Comparison of ENCODE assay signal across 9 cellular contexts in the genomic region with DNA sequence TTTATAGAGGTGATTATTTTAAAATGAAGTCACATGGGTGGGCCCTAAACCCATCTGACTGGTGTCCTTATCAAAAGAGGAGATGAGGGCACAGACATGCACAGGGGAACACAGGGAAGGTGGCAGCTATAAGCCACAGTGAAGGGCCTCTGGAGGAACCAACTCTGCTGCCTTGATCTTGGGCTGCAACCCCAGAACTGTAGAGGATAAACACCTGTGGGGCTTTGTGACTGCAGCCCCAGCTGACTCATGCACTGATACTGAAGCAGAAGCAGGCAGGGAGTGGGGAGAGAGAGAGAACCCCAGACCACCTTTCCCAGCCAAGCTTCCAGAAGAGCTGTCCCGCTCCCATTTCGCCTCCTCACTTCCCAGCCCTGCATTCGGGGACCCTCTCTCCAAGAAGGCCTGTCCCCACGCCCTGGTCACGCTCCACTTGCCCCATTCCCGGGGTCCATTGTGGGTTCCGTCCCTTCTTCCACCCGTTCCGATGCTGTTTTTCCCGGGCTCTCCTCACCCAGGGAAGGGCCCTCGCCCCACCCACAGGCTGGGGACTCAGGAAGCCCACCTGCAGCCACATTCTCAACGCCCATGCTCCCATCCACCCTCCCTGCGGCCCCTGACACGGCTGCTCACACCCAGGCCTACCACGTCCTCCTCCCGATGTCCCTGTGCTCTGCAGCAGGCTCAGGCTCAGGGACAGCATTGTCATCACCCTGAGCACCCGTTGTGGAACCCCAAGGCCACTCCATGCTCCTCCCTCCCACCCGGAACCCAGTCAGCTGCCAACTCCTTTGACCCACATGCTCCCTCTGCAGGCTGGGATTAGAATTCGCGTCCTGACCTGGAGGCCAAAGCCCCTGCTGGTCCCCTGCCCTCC.
DNase-seq lines count a peak whose midpoint lies in the region; ATAC-seq and TF ChIP-seq lines count a peak whose summit lies in the region.
"Had no signal": no experiment of that assay in that cellular context is flagged by ENCODE, and none has a peak within 500 bp of the region (broad histone marks: within the 10 kb centered on the region; RNA-seq: fewer than 3 reads in every experiment).

No MANE protein-coding gene starts in this region.

- 0 out of 2 replicates have a peak, but pooled peaks cover 3% of the 10 kb centered on the region for H4K20me1 ChIP-seq in Karpas-422 (ENCODE audit: insufficient read depth, low read depth, low read length)

- TF ChIP-seq POLR2A in adrenal gland (IDR thresholded peaks at IDR 0.05) = no peak
- TF ChIP-seq POLR2A in lower leg skin (IDR thresholded peaks at IDR 0.05) = no peak

- intact Hi-C loops in adrenal gland (cut with DNase I) (no loop called here), left lung (cut with DNase I) (no loop called here), CD14-positive monocyte (cut with micrococcal nuclease) (no loop called here), lower leg skin (cut with DNase I; ENCODE audit: low total_unique reads) (no loop called here)

- H3K27ac ChIP-seq in Karpas-422 (ENCODE audit: low read length) (no peak overlapping the region), adrenal gland (no peak overlapping the region), left lung (no peak overlapping the region)

- no peaks in the 10 kb centered on the region for H3K36me3 ChIP-seq in Karpas-422 (ENCODE audit: insufficient read depth, low read length)
- no peaks in the 10 kb centered on the region for H3K36me3 ChIP-seq in adrenal gland (replicated peaks in 1 of 2)
- no peaks in the 10 kb centered on the region for H3K36me3 ChIP-seq in left lung

- H3K27ac Mint-ChIP-seq in CD14-positive monocyte = peak overlapping the region in 1 of 7 donors; percentile 9
- H3K27ac Mint-ChIP-seq: activated naive CD4-positive, alpha-beta T cell treated with anti-CD3 and anti-CD28 coated beads, Interleukin-2, amount 50 U/mL, for 72 hours had no signal

- no peak overlapping the region for H3K4me3 ChIP-seq in Karpas-422 (ENCODE audit: low read length)
- no peak overlapping the region for H3K4me3 ChIP-seq in adrenal gland
- H3K4me3 ChIP-seq in left lung = no peak overlapping the region
- H3K4me3 ChIP-seq in lower leg skin (ENCODE audit: low read depth, poor library complexity, severe bottlenecking) = no peak overlapping the region

- H3K4me1 ChIP-seq in Karpas-422 (ENCODE audit: low read length) = no peaks in the 10 kb centered on the region
- H3K4me1 ChIP-seq in adrenal gland (replicated peaks in 1 of 2) = no peaks in the 10 kb centered on the region
- H3K4me1 ChIP-seq in left lung = no peaks in the 10 kb centered on the region

- WGBS in adrenal gland, 4 donors = 59 to 78% (median 62%) methylated on average over 16 to 20 of the region's 20 CpGs
- 72 to 80% methylated on average over 20 of the region's 20 CpGs for WGBS in lower leg skin, 2 donors

- H3K27me3 ChIP-seq in Karpas-422 (ENCODE audit: low read length) (no peaks in the 10 kb centered on the region), adrenal gland (no peaks in the 10 kb centered on the region), left lung (peaks cover 0 to 5% of the 10 kb centered on the region in 2 donors)

- peak; percentile 39 to 71 (median 58) for TF ChIP-seq CTCF in adrenal gland (IDR thresholded peaks at IDR 0.05)
- peak; percentile 26 to 34 for TF ChIP-seq CTCF in left lung (IDR thresholded peaks at IDR 0.05)
- no peak for TF ChIP-seq CTCF in CD14-positive monocyte (IDR thresholded peaks at IDR 0.05)
- no peak for TF ChIP-seq CTCF in lower leg skin (IDR thresholded peaks at IDR 0.05)

- H3K4me1 Mint-ChIP-seq in CD14-positive monocyte = no peaks in the 10 kb centered on the region

- H3K9me3 ChIP-seq in Karpas-422 (ENCODE audit: low read length) (no peaks in the 10 kb centered on the region), adrenal gland (replicated peaks in 1 of 3) (no peaks in the 10 kb centered on the region), left lung (no peaks in the 10 kb centered on the region)

- DNase-seq in NCI-H748 (lab: John Stamatoyannopoulos, UW; ENCODE audit: unreplicated experiment) (peak; percentile 42), NCI-H748 treated with DMSO at 0.1 percent for 48 hours (lab: John Stamatoyannopoulos, UW) (no peak), Karpas-422 (peak; percentile 79), adrenal gland (peak; percentile 79 to 90 (median 89)), left lung (no peak), CD14-positive monocyte (ENCODE audit: low spot score) (no peak), middle frontal gyrus (ENCODE audit: extremely low spot score, low spot score) (no peak), lower leg skin (ENCODE audit: low spot score in 2 of 2) (no peak)

- no peaks in the 10 kb centered on the region for H3K9me2 ChIP-seq in Karpas-422 (replicated peaks; ENCODE audit: insufficient read depth, low read length)

- H3K9me3 Mint-ChIP-seq in CD14-positive monocyte = no peaks in the 10 kb centered on the region
- H3K9me3 Mint-ChIP-seq: activated naive CD4-positive, alpha-beta T cell treated with anti-CD3 and anti-CD28 coated beads, Interleukin-2, amount 50 U/mL, for 72 hours had no signal

- H3K36me3 Mint-ChIP-seq in CD14-positive monocyte = no peaks in the 10 kb centered on the region
- H3K36me3 Mint-ChIP-seq: activated naive CD4-positive, alpha-beta T cell treated with anti-CD3 and anti-CD28 coated beads, Interleukin-2, amount 50 U/mL, for 72 hours had no signal

- ATAC-seq in left lung = peak; percentile 80
- ATAC-seq: activated naive CD4-positive, alpha-beta T cell treated with anti-CD3 and anti-CD28 coated beads, Interleukin-2, amount 50 U/mL, for 72 hours had no signal

- no peak overlapping the region for H3K4me3 Mint-ChIP-seq in CD14-positive monocyte

- no peak overlapping the region for H3K9ac ChIP-seq in Karpas-422 (ENCODE audit: low read length)

- no peak overlapping the region for H3K4me2 ChIP-seq in Karpas-422 (ENCODE audit: low read depth, low read length, poor library complexity, severe bottlenecking)

- no peak overlapping the region for H2AFZ ChIP-seq in Karpas-422 (ENCODE audit: low read length)

- H3K79me2 ChIP-seq in Karpas-422 (ENCODE audit: low read length) = no peaks in the 10 kb centered on the region

- H3K27me3 Mint-ChIP-seq in CD14-positive monocyte (ENCODE audit: low read depth in 3 of 3) = peaks cover 5 to 10% (median 7%) of the 10 kb centered on the region in 3 donors

Comparison
In these comparisons a context has a peak if more than half of its experiments do, and no peak if none do; other contexts are left out.
1. DNase-seq: peak in NCI-H748 (single experiment), Karpas-422 (single experiment) and adrenal gland (7 of 7); none in NCI-H748 treated with DMSO at 0.1 percent for 48 hours (single experiment), left lung (0 of 2), CD14-positive monocyte (single experiment), middle frontal gyrus (single experiment) and lower leg skin (0 of 2).
2. CTCF ChIP-seq: peak in adrenal gland (6 of 6) and left lung (2 of 2); none in CD14-positive monocyte (single experiment) and lower leg skin (0 of 3).